ENCODE assay signal across 8 cellular contexts in genomic region chr1:226939439-226940028, GRCh38. TPM values are rescaled to one million over a fixed set of nuclear protein-coding genes. Genes with fewer than 3 reads are reported as not detected.
DNase-seq lines count a peak whose midpoint lies in the region; ATAC-seq lines count a peak whose summit lies in the region.

No MANE protein-coding gene starts in this region.

- no peaks in the 10 kb centered on the region for H3K36me3 ChIP-seq in CD4-positive, CD25-positive, alpha-beta regulatory T cell (ENCODE audit: control insufficient read depth, insufficient read depth, low read length)
- H3K36me3 ChIP-seq in aorta (ENCODE audit: control insufficient read depth in 1 of 2, insufficient read depth in 2 of 2, low read length in 1 of 2), result no peaks in the 10 kb centered on the region

- H3K27ac Mint-ChIP-seq in CD4-positive, CD25-positive, alpha-beta regulatory T cell, result peak overlapping the region; percentile 96 to 99 (median 97)
- H3K27ac Mint-ChIP-seq in activated T-helper 1 cell treated with anti-CD3 and anti-CD28 coated beads, Interleukin-12 subunit alpha, Interleukin-12 subunit beta, Interleukin-2, Interleukin-4 antibody, amounts not matched to agents 30 ng/mL and 10 ng/mL and 1 ng/mL, durations not matched to agents 14 hours and 24 hours and 36 hours, result peak overlapping the region; percentile 97

- H3K36me3 Mint-ChIP-seq in CD4-positive, CD25-positive, alpha-beta regulatory T cell, result peaks cover 12% of the 10 kb centered on the region
- H3K36me3 Mint-ChIP-seq in activated T-helper 1 cell treated with anti-CD3 and anti-CD28 coated beads, Interleukin-12 subunit alpha, Interleukin-12 subunit beta, Interleukin-2, Interleukin-4 antibody, amounts not matched to agents 30 ng/mL and 10 ng/mL and 1 ng/mL, durations not matched to agents 14 hours and 24 hours and 36 hours (ENCODE audit: low read depth), result peaks cover 9% of the 10 kb centered on the region

- ATAC-seq in CD4-positive, CD25-positive, alpha-beta regulatory T cell (ENCODE audit: low read depth in 2 of 2), result peak; percentile 11 to 15
- ATAC-seq in GM19023 (IDR thresholded peaks at IDR 0.05; ENCODE audit: unreplicated experiment), result peak; percentile 36
- ATAC-seq in HG03108 (IDR thresholded peaks at IDR 0.05; ENCODE audit: unreplicated experiment), result peak; percentile 13
- ATAC-seq in aorta (ENCODE audit: low FRiP score), result peak; percentile 79

- intact Hi-C loops in activated T-helper 1 cell treated with anti-CD3 and anti-CD28 coated beads, Interleukin-12 subunit alpha, Interleukin-12 subunit beta, Interleukin-2, Interleukin-4 antibody, amounts not matched to agents 30 ng/mL and 10 ng/mL and 1 ng/mL, durations not matched to agents 14 hours and 24 hours and 36 hours (cut with micrococcal nuclease), result loop anchor here (1.0 to 10.0 kb wide), 12 partner anchors 24 to 877 kb away; partner anchors contain the start of genes H3-3A, ITPKB and PSEN2
- intact Hi-C loops in aorta (cut with DNase I), result loop anchor here in 1 of 2 donors (1.0 kb wide), 1 partner anchor 35 kb away; no protein-coding TSS in a partner anchor

- peaks cover 11 to 12% of the 10 kb centered on the region in 2 experiments for H3K9me3 ChIP-seq in CD4-positive, CD25-positive, alpha-beta regulatory T cell (ENCODE audit: control insufficient read depth in 2 of 2, low read length in 2 of 2)
- no peaks in the 10 kb centered on the region for H3K9me3 ChIP-seq in aorta (ENCODE audit: control insufficient read depth, low read length)

- peaks cover 1 to 14% (median 11%) of the 10 kb centered on the region in 7 donors for H3K9me3 Mint-ChIP-seq in CD4-positive, CD25-positive, alpha-beta regulatory T cell
- peaks cover 11% of the 10 kb centered on the region for H3K9me3 Mint-ChIP-seq in activated T-helper 1 cell treated with anti-CD3 and anti-CD28 coated beads, Interleukin-12 subunit alpha, Interleukin-12 subunit beta, Interleukin-2, Interleukin-4 antibody, amounts not matched to agents 30 ng/mL and 10 ng/mL and 1 ng/mL, durations not matched to agents 14 hours and 24 hours and 36 hours

- H3K4me1 Mint-ChIP-seq in CD4-positive, CD25-positive, alpha-beta regulatory T cell, result peaks cover 18 to 62% (median 38%) of the 10 kb centered on the region in 4 donors
- H3K4me1 Mint-ChIP-seq in activated T-helper 1 cell treated with anti-CD3 and anti-CD28 coated beads, Interleukin-12 subunit alpha, Interleukin-12 subunit beta, Interleukin-2, Interleukin-4 antibody, amounts not matched to agents 30 ng/mL and 10 ng/mL and 1 ng/mL, durations not matched to agents 14 hours and 24 hours and 36 hours (ENCODE audit: low read depth), result peaks cover 41% of the 10 kb centered on the region

- DNase-seq in CD4-positive, CD25-positive, alpha-beta regulatory T cell, result peak in 1 of 3 donors; percentile 65
- DNase-seq in NCI-H524 treated with DMSO at 0.1 percent for 48 hours (lab: John Stamatoyannopoulos, UW), result peak; percentile 67
- no peak for DNase-seq in activated T-helper 1 cell treated with anti-CD3 and anti-CD28 coated beads, Interleukin-12 subunit alpha, Interleukin-12 subunit beta, Interleukin-2, Interleukin-4 antibody, amounts not matched to agents 30 ng/mL and 10 ng/mL and 1 ng/mL, durations not matched to agents 14 hours and 24 hours and 36 hours (ENCODE audit: low spot score)
- DNase-seq in glomerular visceral epithelial cell (ENCODE audit: extremely low spot score), result peak; percentile 49
- DNase-seq in occipital lobe (lab: John Stamatoyannopoulos, UW), result peak; percentile 81
- DNase-seq in aorta, result peak; percentile 82 to 83

- peaks cover 9% of the 10 kb centered on the region for H3K27me3 Mint-ChIP-seq in CD4-positive, CD25-positive, alpha-beta regulatory T cell
- no peaks in the 10 kb centered on the region for H3K27me3 Mint-ChIP-seq in activated T-helper 1 cell treated with anti-CD3 and anti-CD28 coated beads, Interleukin-12 subunit alpha, Interleukin-12 subunit beta, Interleukin-2, Interleukin-4 antibody, amounts not matched to agents 30 ng/mL and 10 ng/mL and 1 ng/mL, durations not matched to agents 14 hours and 24 hours and 36 hours (ENCODE audit: insufficient read depth)

- H3K4me1 ChIP-seq in CD4-positive, CD25-positive, alpha-beta regulatory T cell (ENCODE audit: control insufficient read depth, insufficient read depth, low read length, poor library complexity, severe bottlenecking), result peaks cover 38% of the 10 kb centered on the region
- H3K4me1 ChIP-seq in aorta (ENCODE audit: control insufficient read depth in 1 of 2, insufficient read depth in 2 of 2, low read length in 2 of 2), result peaks cover 0 to 4% of the 10 kb centered on the region in 2 donors

- WGBS in aorta, 2 donors, result 0% methylated on average over 48 to 51 of the region's 51 CpGs

- peak overlapping the region; percentile 92 to 95 (median 94) for H3K4me3 Mint-ChIP-seq in CD4-positive, CD25-positive, alpha-beta regulatory T cell
- H3K4me3 Mint-ChIP-seq in activated T-helper 1 cell treated with anti-CD3 and anti-CD28 coated beads, Interleukin-12 subunit alpha, Interleukin-12 subunit beta, Interleukin-2, Interleukin-4 antibody, amounts not matched to agents 30 ng/mL and 10 ng/mL and 1 ng/mL, durations not matched to agents 14 hours and 24 hours and 36 hours, result peak overlapping the region; percentile 89

- peak overlapping the region; percentile 84 for H3K4me3 ChIP-seq in CD4-positive, CD25-positive, alpha-beta regulatory T cell (ENCODE audit: low read depth, low read length)
- peak overlapping the region; percentile 43 to 51 for H3K4me3 ChIP-seq in aorta (ENCODE audit: low read length in 2 of 2)

- H3K27me3 ChIP-seq in CD4-positive, CD25-positive, alpha-beta regulatory T cell (ENCODE audit: control insufficient read depth, insufficient read depth, low read length), result no peaks in the 10 kb centered on the region
- no peaks in the 10 kb centered on the region for H3K27me3 ChIP-seq in aorta (ENCODE audit: control insufficient read depth in 1 of 2, insufficient read depth in 2 of 2, low read length in 1 of 2)

- peak overlapping the region; percentile 97 for H3K27ac ChIP-seq in CD4-positive, CD25-positive, alpha-beta regulatory T cell (ENCODE audit: insufficient read depth, low read length, poor library complexity, severe bottlenecking)
- H3K27ac ChIP-seq in aorta (ENCODE audit: low read depth in 1 of 2, low read length in 2 of 2), result peak overlapping the region; percentile 57 to 87

RNA-seq across cellular contexts. Expression of gene COQ8A, which starts 0.6 kb away (rescaled TPM):
- total RNA-seq in CD4-positive, CD25-positive, alpha-beta regulatory T cell, result 44.1 TPM
- 10 to 100 TPM; 53.1 to 60.1 (median 56.4) TPM for polyA plus RNA-seq in CD4-positive, CD25-positive, alpha-beta regulatory T cell
- total RNA-seq in activated T-helper 1 cell treated with anti-CD3 and anti-CD28 coated beads, Interleukin-12 subunit alpha, Interleukin-12 subunit beta, Interleukin-2, Interleukin-4 antibody, amounts not matched to agents 30 ng/mL and 10 ng/mL and 1 ng/mL, durations not matched to agents 14 hours and 24 hours and 36 hours, result 33.1 and 33.8 TPM in 2 replicates
- total RNA-seq in occipital lobe, result 18.2 TPM
- total RNA-seq in aorta, result 10 to 100 TPM; 13.9 to 27.3 TPM
- polyA plus RNA-seq in aorta, result 10 to 100 TPM; 11.4 to 37.5 TPM

Comparison
In these comparisons a context has a peak if more than half of its experiments do, and no peak if none do; other contexts are left out.
1. ATAC-seq: peak in every context shown above with its lines; median percentile 79 in aorta; 36 in GM19023; 13 in CD4-positive, CD25-positive, alpha-beta regulatory T cell; 13 in HG03108.